Comparison of ENCODE assay signal across 17 cellular contexts in the genomic region with DNA sequence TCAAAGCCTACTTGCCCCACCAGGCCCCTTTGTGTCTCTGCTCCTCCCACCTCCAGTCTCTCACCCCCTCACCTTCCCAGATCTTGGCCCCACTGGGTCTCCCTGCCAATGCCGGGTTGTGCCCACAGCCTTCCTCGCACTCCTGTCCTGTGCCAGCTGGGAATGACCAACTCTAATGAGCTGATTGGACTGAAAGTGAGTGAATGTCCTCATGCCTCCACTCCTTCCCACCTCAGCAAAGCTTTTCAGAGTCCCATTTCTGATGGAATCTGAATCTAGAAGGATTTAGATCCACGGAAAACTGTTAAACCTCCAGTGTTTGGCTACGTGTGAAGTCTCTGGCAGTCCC.
DNase-seq lines count a peak whose midpoint lies in the region; ATAC-seq and TF ChIP-seq lines count a peak whose summit lies in the region.
"Had no signal": no experiment of that assay in that cellular context is flagged by ENCODE, and none has a peak within 500 bp of the region (broad histone marks: within the 10 kb centered on the region; RNA-seq: fewer than 3 reads in every experiment).

No MANE protein-coding gene starts in this region.

- H3K4me3 Mint-ChIP-seq in activated T-helper 1 cell treated with anti-CD3 and anti-CD28 coated beads, Interleukin-12 subunit alpha, Interleukin-12 subunit beta, Interleukin-2, Interleukin-4 antibody, amounts not matched to agents 30 ng/mL and 10 ng/mL and 1 ng/mL, durations not matched to agents 14 hours and 24 hours and 36 hours: no peak overlapping the region
- H3K4me3 Mint-ChIP-seq in natural killer cell treated with Interleukin-12 subunit alpha and Interleukin-12 subunit beta and Interleukin-15 and Interleukin-18, amount 100 ng/mL, for 72 hours: peak overlapping the region; percentile 82
- H3K4me3 Mint-ChIP-seq: activated CD4-positive, alpha-beta memory T cell treated with anti-CD3 and anti-CD28 coated beads for 36 hours; CD8-positive, alpha-beta T cell; stimulated activated naive B cell treated with anti-CD40 and anti-IgM and Interleukin-4, amounts not matched to agents 10 μg/mL and 1 μg/mL and 100 μg/mL, for 72 hours had no signal

- DNase-seq in activated T-helper 1 cell treated with anti-CD3 and anti-CD28 coated beads, Interleukin-12 subunit alpha, Interleukin-12 subunit beta, Interleukin-2, Interleukin-4 antibody, amounts not matched to agents 30 ng/mL and 10 ng/mL and 1 ng/mL, durations not matched to agents 14 hours and 24 hours and 36 hours (ENCODE audit: low spot score): no peak
- peak in 2 of 10 donors; percentile 14 to 23 for DNase-seq in dorsolateral prefrontal cortex
- no peak for DNase-seq in natural killer cell treated with Interleukin-12 subunit alpha and Interleukin-12 subunit beta and Interleukin-15 and Interleukin-18, amount 100 ng/mL, for 72 hours (ENCODE audit: low spot score)
- DNase-seq in thoracic aorta (ENCODE audit: low spot score): no peak
- no peak for DNase-seq in NCI-H524 treated with DMSO at 0.1 percent for 48 hours (lab: John Stamatoyannopoulos, UW)
- no peak for DNase-seq in NCI-H1048 (lab: John Stamatoyannopoulos, UW)
- no peak for DNase-seq in T1000 (lab: John Stamatoyannopoulos, UW)
- DNase-seq: activated CD4-positive, alpha-beta memory T cell treated with anti-CD3 and anti-CD28 coated beads for 36 hours; activated gamma-delta T cell treated with Interleukin-2 at 50 U/mL for 16 hours; CD8-positive, alpha-beta T cell; GF-D8; H7; NCI-H187 treated with DMSO at 0.1 percent for 48 hours; NCI-H748 treated with DMSO at 0.1 percent for 48 hours; SHP77 treated with DMSO at 0.1 percent for 48 hours; stimulated activated CD4-positive, alpha-beta T cell treated with anti-CD3 and anti-CD28 coated beads, Interleukin-4, amount 100 ng/mL, for 24 hours; stimulated activated naive B cell treated with anti-CD40 and anti-IgM and Interleukin-4, amounts not matched to agents 10 μg/mL and 1 μg/mL and 100 μg/mL, for 72 hours had no signal

- no peaks in the 10 kb centered on the region for H3K36me3 Mint-ChIP-seq in activated T-helper 1 cell treated with anti-CD3 and anti-CD28 coated beads, Interleukin-12 subunit alpha, Interleukin-12 subunit beta, Interleukin-2, Interleukin-4 antibody, amounts not matched to agents 30 ng/mL and 10 ng/mL and 1 ng/mL, durations not matched to agents 14 hours and 24 hours and 36 hours (ENCODE audit: low read depth)
- H3K36me3 Mint-ChIP-seq in natural killer cell treated with Interleukin-12 subunit alpha and Interleukin-12 subunit beta and Interleukin-15 and Interleukin-18, amount 100 ng/mL, for 72 hours: no peaks in the 10 kb centered on the region
- H3K36me3 Mint-ChIP-seq: activated CD4-positive, alpha-beta memory T cell treated with anti-CD3 and anti-CD28 coated beads for 36 hours; CD8-positive, alpha-beta T cell had no signal

- H3K27ac ChIP-seq in dorsolateral prefrontal cortex (peak overlapping the region in 57 of 59 donors; percentile 20 to 93 (median 83)), thoracic aorta (peak overlapping the region; percentile 45 to 49)

- H3K27ac Mint-ChIP-seq in activated T-helper 1 cell treated with anti-CD3 and anti-CD28 coated beads, Interleukin-12 subunit alpha, Interleukin-12 subunit beta, Interleukin-2, Interleukin-4 antibody, amounts not matched to agents 30 ng/mL and 10 ng/mL and 1 ng/mL, durations not matched to agents 14 hours and 24 hours and 36 hours: peak overlapping the region; percentile 1
- peak overlapping the region; percentile 84 to 95 for H3K27ac Mint-ChIP-seq in natural killer cell treated with Interleukin-12 subunit alpha and Interleukin-12 subunit beta and Interleukin-15 and Interleukin-18, amount 100 ng/mL, for 72 hours
- H3K27ac Mint-ChIP-seq: activated CD4-positive, alpha-beta memory T cell treated with anti-CD3 and anti-CD28 coated beads for 36 hours; CD8-positive, alpha-beta T cell; stimulated activated naive B cell treated with anti-CD40 and anti-IgM and Interleukin-4, amounts not matched to agents 10 μg/mL and 1 μg/mL and 100 μg/mL, for 72 hours had no signal

- intact Hi-C loops in activated T-helper 1 cell treated with anti-CD3 and anti-CD28 coated beads, Interleukin-12 subunit alpha, Interleukin-12 subunit beta, Interleukin-2, Interleukin-4 antibody, amounts not matched to agents 30 ng/mL and 10 ng/mL and 1 ng/mL, durations not matched to agents 14 hours and 24 hours and 36 hours (cut with micrococcal nuclease): no loop called here
- intact Hi-C loops in dorsolateral prefrontal cortex (cut with DNase I): loop anchor here (5.0 to 10.0 kb wide), 2 partner anchors 44 to 59 kb away; no protein-coding TSS in a partner anchor

- ATAC-seq in natural killer cell treated with Interleukin-12 subunit alpha and Interleukin-12 subunit beta and Interleukin-15 and Interleukin-18, amount 100 ng/mL, for 72 hours: no peak
- peak; percentile 10 for ATAC-seq in thoracic aorta (ENCODE audit: insufficient number of reproducible peaks, low FRiP score, low read depth)
- ATAC-seq: CD8-positive, alpha-beta T cell; stimulated activated naive B cell treated with anti-CD40 and anti-IgM and Interleukin-4, amounts not matched to agents 10 μg/mL and 1 μg/mL and 100 μg/mL, for 72 hours had no signal

- H3K4me1 Mint-ChIP-seq in activated T-helper 1 cell treated with anti-CD3 and anti-CD28 coated beads, Interleukin-12 subunit alpha, Interleukin-12 subunit beta, Interleukin-2, Interleukin-4 antibody, amounts not matched to agents 30 ng/mL and 10 ng/mL and 1 ng/mL, durations not matched to agents 14 hours and 24 hours and 36 hours (ENCODE audit: low read depth): peaks cover 5% of the 10 kb centered on the region
- peaks cover 25 to 38% of the 10 kb centered on the region in 2 donors for H3K4me1 Mint-ChIP-seq in natural killer cell treated with Interleukin-12 subunit alpha and Interleukin-12 subunit beta and Interleukin-15 and Interleukin-18, amount 100 ng/mL, for 72 hours (ENCODE audit: low read depth in 2 of 2)
- H3K4me1 Mint-ChIP-seq: stimulated activated naive B cell treated with anti-CD40 and anti-IgM and Interleukin-4, amounts not matched to agents 10 μg/mL and 1 μg/mL and 100 μg/mL, for 72 hours had no signal

- H3K4me3 ChIP-seq in dorsolateral prefrontal cortex: peak overlapping the region in 8 of 59 donors; percentile 9 to 60 (median 52)
- no peak overlapping the region for H3K4me3 ChIP-seq in thoracic aorta

- no peaks in the 10 kb centered on the region for H3K9me3 ChIP-seq in thoracic aorta

- peaks cover 4% of the 10 kb centered on the region for H3K9me3 Mint-ChIP-seq in activated T-helper 1 cell treated with anti-CD3 and anti-CD28 coated beads, Interleukin-12 subunit alpha, Interleukin-12 subunit beta, Interleukin-2, Interleukin-4 antibody, amounts not matched to agents 30 ng/mL and 10 ng/mL and 1 ng/mL, durations not matched to agents 14 hours and 24 hours and 36 hours
- no peaks in the 10 kb centered on the region for H3K9me3 Mint-ChIP-seq in natural killer cell treated with Interleukin-12 subunit alpha and Interleukin-12 subunit beta and Interleukin-15 and Interleukin-18, amount 100 ng/mL, for 72 hours
- H3K9me3 Mint-ChIP-seq: activated CD4-positive, alpha-beta memory T cell treated with anti-CD3 and anti-CD28 coated beads for 36 hours; CD8-positive, alpha-beta T cell; stimulated activated naive B cell treated with anti-CD40 and anti-IgM and Interleukin-4, amounts not matched to agents 10 μg/mL and 1 μg/mL and 100 μg/mL, for 72 hours had no signal

- H3K27me3 Mint-ChIP-seq in activated T-helper 1 cell treated with anti-CD3 and anti-CD28 coated beads, Interleukin-12 subunit alpha, Interleukin-12 subunit beta, Interleukin-2, Interleukin-4 antibody, amounts not matched to agents 30 ng/mL and 10 ng/mL and 1 ng/mL, durations not matched to agents 14 hours and 24 hours and 36 hours (ENCODE audit: insufficient read depth): peaks cover 3% of the 10 kb centered on the region
- H3K27me3 Mint-ChIP-seq in natural killer cell treated with Interleukin-12 subunit alpha and Interleukin-12 subunit beta and Interleukin-15 and Interleukin-18, amount 100 ng/mL, for 72 hours: no peaks in the 10 kb centered on the region
- H3K27me3 Mint-ChIP-seq: activated CD4-positive, alpha-beta memory T cell treated with anti-CD3 and anti-CD28 coated beads for 36 hours had no signal

- H3K27me3 ChIP-seq in dorsolateral prefrontal cortex (no peaks in the 10 kb centered on the region), thoracic aorta (replicated peaks; ENCODE audit: insufficient read depth) (no peaks in the 10 kb centered on the region)

- no peak for TF ChIP-seq CTCF in dorsolateral prefrontal cortex (IDR thresholded peaks at IDR 0.05 in 54 of 56, conservative IDR thresholded peaks at IDR 0.05 in 2 of 56; ENCODE audit: low read depth in 1 of 56, partially characterized antibody in 56 of 56)
- TF ChIP-seq CTCF in thoracic aorta (IDR thresholded peaks at IDR 0.05): no peak

- peaks cover 9 to 17% of the 10 kb centered on the region in 2 donors for H3K4me1 ChIP-seq in thoracic aorta (ENCODE audit: control insufficient read depth in 1 of 2, low read depth in 2 of 2)

- H3K36me3 ChIP-seq in thoracic aorta: no peaks in the 10 kb centered on the region
